ENCODE assay signal across 7 cellular contexts in genomic region chr5:147935032-147935431, GRCh38. TPM values are rescaled to one million over a fixed set of nuclear protein-coding genes. Genes with fewer than 3 reads are reported as not detected.
DNase-seq lines count a peak whose midpoint lies in the region; ATAC-seq and TF ChIP-seq lines count a peak whose summit lies in the region.

No MANE protein-coding gene starts in this region.

- no peaks in the 10 kb centered on the region for H3K4me1 Mint-ChIP-seq in CD8-positive, alpha-beta T cell (ENCODE audit: low read depth)

- POLR2A ChIA-PET in CD8-positive, alpha-beta T cell (lab: Charles Lee), result no interaction called here

- H3K27ac ChIP-seq in coronary artery, result no peak overlapping the region
- no peak overlapping the region for H3K27ac ChIP-seq in CD8-positive, alpha-beta T cell (ENCODE audit: low read depth, low read length)

- H3K9me3 ChIP-seq in HAP-1, result no peaks in the 10 kb centered on the region
- H3K9me3 ChIP-seq in CD8-positive, alpha-beta T cell (ENCODE audit: low read length), result no peaks in the 10 kb centered on the region

- no peaks in the 10 kb centered on the region for H3K36me3 Mint-ChIP-seq in CD8-positive, alpha-beta T cell

- H3K27me3 Mint-ChIP-seq in CD8-positive, alpha-beta T cell (ENCODE audit: low read depth), result peaks cover 3% of the 10 kb centered on the region

- ATAC-seq in CD8-positive, alpha-beta T cell, result no peak
- ATAC-seq in GM21786 (IDR thresholded peaks at IDR 0.05; ENCODE audit: unreplicated experiment), result no peak

- TF ChIP-seq CTCF in coronary artery (IDR thresholded peaks at IDR 0.05), result peak; percentile 14
- no peak for TF ChIP-seq CTCF in CD8-positive, alpha-beta T cell (IDR thresholded peaks at IDR 0.05)

- H3K4me3 ChIP-seq in HAP-1 (no peak overlapping the region), coronary artery (no peak overlapping the region)
- no peak overlapping the region for H3K4me3 ChIP-seq in CD8-positive, alpha-beta T cell (ENCODE audit: low read depth, low read length)

- in situ Hi-C loops in HAP-1 (cut with MboI; ENCODE audit: low sequenced_read_pairs), result loop anchor here (10.0 kb wide), 1 partner anchor 80 kb away; no protein-coding TSS in a partner anchor

- peak; percentile 24 to 56 for DNase-seq in HAP-1 (ENCODE audit: low spot score in 2 of 2)
- DNase-seq in NCI-H526 (lab: John Stamatoyannopoulos, UW), result peak; percentile 13 to 63
- no peak for DNase-seq in coronary artery (ENCODE audit: low spot score)
- peak; percentile 36 for DNase-seq in midbrain (lab: John Stamatoyannopoulos, UW)
- DNase-seq in epidermal melanocyte (ENCODE audit: insufficient read length, low spot score), result no peak
- DNase-seq in CD8-positive, alpha-beta T cell, result no peak

- H3K9me3 Mint-ChIP-seq in CD8-positive, alpha-beta T cell, result no peaks in the 10 kb centered on the region

- H3K27me3 ChIP-seq in HAP-1 (ENCODE audit: low read depth), result 0 out of 2 replicates have a peak, but pooled peaks cover 3% of the 10 kb centered on the region
- no peaks in the 10 kb centered on the region for H3K27me3 ChIP-seq in CD8-positive, alpha-beta T cell (ENCODE audit: insufficient read depth, low read length)

- H3K36me3 ChIP-seq in HAP-1 (replicated peaks), result no peaks in the 10 kb centered on the region
- H3K36me3 ChIP-seq in CD8-positive, alpha-beta T cell (ENCODE audit: insufficient read depth, low read length), result no peaks in the 10 kb centered on the region

- H3K27ac Mint-ChIP-seq in CD8-positive, alpha-beta T cell, result no peak overlapping the region

- intact Hi-C loops in CD8-positive, alpha-beta T cell (cut with DNase I, micrococcal nuclease), result no loop called here

- H3K4me3 Mint-ChIP-seq in CD8-positive, alpha-beta T cell, result no peak overlapping the region

- CTCF ChIA-PET in CD8-positive, alpha-beta T cell (lab: Charles Lee), result interaction anchor here (0.8 to 1.0 kb wide), 2 partner anchors 77 to 78 kb away, joined by 3 read pairs; no protein-coding TSS in a partner anchor

- no peaks in the 10 kb centered on the region for H3K4me1 ChIP-seq in HAP-1
- H3K4me1 ChIP-seq in CD8-positive, alpha-beta T cell (ENCODE audit: insufficient read depth, low read length), result no peaks in the 10 kb centered on the region

RNA-seq across cellular contexts. Expression of gene C5orf46, which starts 28.7 kb away (rescaled TPM):
- not detected for total RNA-seq in CD8-positive, alpha-beta T cell

RNA-seq across cellular contexts. Expression of gene SCGB3A2, which starts 56.5 kb away (rescaled TPM):
- not detected for total RNA-seq in CD8-positive, alpha-beta T cell

Comparison
In these comparisons a context has a peak if more than half of its experiments do, and no peak if none do; other contexts are left out.
1. DNase-seq: peak in HAP-1 (2 of 2), NCI-H526 (2 of 2) and midbrain (single experiment); none in coronary artery (single experiment), epidermal melanocyte (single experiment) and CD8-positive, alpha-beta T cell (0 of 7).